22 cellular contexts compared by ENCODE assay signal in the genomic region with DNA sequence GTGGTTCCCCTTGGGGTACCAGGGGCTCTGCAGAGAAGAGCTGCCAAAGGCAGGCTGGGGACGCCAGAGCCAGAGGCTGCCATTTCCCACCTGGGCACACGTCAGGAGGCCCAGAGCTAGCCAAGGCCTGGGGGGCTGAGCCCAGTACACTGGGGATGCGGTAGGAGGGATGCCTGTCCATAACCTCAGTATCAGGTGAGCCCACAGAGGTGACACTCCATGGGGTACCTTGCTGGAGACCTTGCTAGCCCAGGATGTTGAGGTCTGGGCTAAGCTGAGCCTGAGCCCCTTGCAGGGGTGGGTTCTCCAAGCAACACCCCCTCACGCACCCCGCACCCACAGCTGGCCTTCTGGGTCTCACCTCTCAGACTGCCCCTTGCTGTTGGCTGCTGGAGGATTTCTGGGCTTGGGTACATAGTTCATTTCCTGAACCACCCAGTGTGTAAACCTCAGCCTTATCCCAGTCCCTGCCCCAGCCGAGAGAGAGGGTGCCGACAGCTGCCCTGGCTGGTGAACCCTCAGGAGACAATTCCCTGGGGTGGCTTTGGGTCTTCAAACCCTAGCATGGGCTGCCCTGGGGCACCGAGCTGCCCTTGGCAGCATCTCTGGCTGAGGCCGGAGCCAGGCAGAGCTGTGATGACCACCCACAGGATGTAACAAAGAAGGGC.
A peak's percentile ranks its signal among the peaks of the same experiment; 100 is the strongest.
DNase-seq lines count a peak whose midpoint lies in the region; ATAC-seq, FAIRE-seq and TF ChIP-seq lines count a peak whose summit lies in the region.
"Had no signal": no experiment of that assay in that cellular context is flagged by ENCODE, and none has a peak within 500 bp of the region (broad histone marks: within the 10 kb centered on the region; RNA-seq: fewer than 3 reads in every experiment).

No MANE protein-coding gene starts in this region.

- no peak for FAIRE-seq in HTR-8/SVneo (lab: Jason Lieb, UNC)
- FAIRE-seq: GM19239, islet of Langerhans, pancreas, urothelium cell line had no signal

- ATAC-seq in CD4-positive, alpha-beta T cell (ENCODE audit: poor library complexity): no peak
- no peak for ATAC-seq in T-helper 17 cell
- ATAC-seq in left colon: peak; percentile 88
- no peak for ATAC-seq in GM21576 (IDR thresholded peaks at IDR 0.05; ENCODE audit: unreplicated experiment)
- ATAC-seq: heart left ventricle, pancreas had no signal

- H3K4me1 Mint-ChIP-seq in CD4-positive, alpha-beta T cell (ENCODE audit: low read depth): no peaks in the 10 kb centered on the region
- H3K4me1 Mint-ChIP-seq in T-helper 17 cell (peaks cover 8% of the 10 kb centered on the region), neural progenitor cell (peaks cover 15% of the 10 kb centered on the region), CD14-positive monocyte (peaks cover 2% of the 10 kb centered on the region)

- H3K4me3 Mint-ChIP-seq in CD4-positive, alpha-beta T cell: peak overlapping the region; percentile 63
- H3K4me3 Mint-ChIP-seq in T-helper 17 cell (peak overlapping the region; percentile 52), neural progenitor cell (peak overlapping the region; percentile 73), CD14-positive monocyte (no peak overlapping the region)

- H3K79me2 ChIP-seq in neural progenitor cell (ENCODE audit: low read depth): no peaks in the 10 kb centered on the region

- no peaks in the 10 kb centered on the region for H3K9me3 Mint-ChIP-seq in CD4-positive, alpha-beta T cell
- H3K9me3 Mint-ChIP-seq in neural progenitor cell (no peaks in the 10 kb centered on the region), CD14-positive monocyte (peaks cover 0 to 2% (median 0%) of the 10 kb centered on the region in 7 donors)

- H3K9ac ChIP-seq in neural progenitor cell: no peak overlapping the region

- H3K9me3 ChIP-seq in CD4-positive, alpha-beta T cell (ENCODE audit: control insufficient read depth, low read length): no peaks in the 10 kb centered on the region
- H3K9me3 ChIP-seq in T-helper 17 cell (ENCODE audit: control insufficient read depth, low read length, poor library complexity, severe bottlenecking) (no peaks in the 10 kb centered on the region), neural progenitor cell (ENCODE audit: low read depth) (no peaks in the 10 kb centered on the region)
- H3K9me3 ChIP-seq in effector memory CD4-positive, alpha-beta T cell (ENCODE audit: control insufficient read depth, low read length): no peaks in the 10 kb centered on the region
- H3K9me3 ChIP-seq: HAP-1, heart left ventricle, pancreas had no signal

- no peak overlapping the region for H3K27ac ChIP-seq in CD4-positive, alpha-beta T cell (ENCODE audit: low read depth, low read length)
- H3K27ac ChIP-seq in neural progenitor cell: no peak overlapping the region
- no peak overlapping the region for H3K27ac ChIP-seq in effector memory CD4-positive, alpha-beta T cell (ENCODE audit: insufficient read depth, low read length, poor library complexity, severe bottlenecking)
- H3K27ac ChIP-seq: cardiac muscle cell, pancreas had no signal

- intact Hi-C loops in CD4-positive, alpha-beta T cell (cut with DNase I, micrococcal nuclease): no loop called here
- intact Hi-C loops in left colon (cut with DNase I, micrococcal nuclease): no loop called here
- intact Hi-C loops in CD14-positive monocyte (cut with micrococcal nuclease): no loop called here

- H3K4me3 ChIP-seq in neural progenitor cell: no peak overlapping the region
- no peak overlapping the region for H3K4me3 ChIP-seq in effector memory CD4-positive, alpha-beta T cell (ENCODE audit: insufficient read depth, low read depth, low read length, poor library complexity, severe bottlenecking)
- H3K4me3 ChIP-seq: cardiac muscle cell, HAP-1, heart left ventricle, pancreas had no signal

- H3F3A ChIP-seq in neural progenitor cell (ENCODE audit: low read depth): peaks cover 10% of the 10 kb centered on the region

- H3K27me3 ChIP-seq in CD4-positive, alpha-beta T cell (ENCODE audit: control insufficient read depth, insufficient read depth, low read length): peaks cover 6% of the 10 kb centered on the region
- peaks cover 27% of the 10 kb centered on the region for H3K27me3 ChIP-seq in neural progenitor cell
- H3K27me3 ChIP-seq in effector memory CD4-positive, alpha-beta T cell (replicated peaks; ENCODE audit: control insufficient read depth, insufficient read depth, low read length, poor library complexity, severe bottlenecking): no peaks in the 10 kb centered on the region
- H3K27me3 ChIP-seq: cardiac muscle cell, heart left ventricle, pancreas had no signal

- no peak overlapping the region for H3K4me2 ChIP-seq in neural progenitor cell

- POLR2A ChIA-PET in CD4-positive, alpha-beta T cell (lab: Charles Lee): interaction anchor here (1.2 to 3.0 kb wide), 2 partner anchors 21 to 27 kb away, joined by 4 to 22 read pairs; no protein-coding TSS in a partner anchor

- no peaks in the 10 kb centered on the region for H3K36me3 Mint-ChIP-seq in CD4-positive, alpha-beta T cell (ENCODE audit: low read depth)
- no peaks in the 10 kb centered on the region for H3K36me3 Mint-ChIP-seq in T-helper 17 cell (ENCODE audit: low read depth)
- no peaks in the 10 kb centered on the region for H3K36me3 Mint-ChIP-seq in neural progenitor cell
- no peaks in the 10 kb centered on the region for H3K36me3 Mint-ChIP-seq in CD14-positive monocyte

- CTCF ChIA-PET in CD4-positive, alpha-beta T cell (lab: Charles Lee): interaction anchor here (1.2 kb wide), 1 partner anchor 11 kb away, joined by 5 read pairs; no protein-coding TSS in a partner anchor

- DNase-seq in CD4-positive, alpha-beta T cell: no peak
- DNase-seq in T-helper 17 cell: no peak
- DNase-seq in left colon: peak; percentile 45 to 56
- DNase-seq in neural progenitor cell (ENCODE audit: low spot score): no peak
- no peak for DNase-seq in HTR-8/SVneo (ENCODE audit: insufficient read length, low spot score)
- no peak for DNase-seq in effector memory CD4-positive, alpha-beta T cell
- DNase-seq in CD14-positive monocyte (ENCODE audit: low spot score): no peak
- DNase-seq: activated CD4-positive, CD25-positive, alpha-beta regulatory T cell; effector CD8-positive, alpha-beta T cell; mesendoderm; NCI-H2029; NCI-H524; pancreas; SHP77; stimulated activated CD4-positive, alpha-beta T cell treated with anti-CD3 and anti-CD28 coated beads, Interleukin-2, amount 100 ng/mL, for 24 hours had no signal

- H3K27ac Mint-ChIP-seq in CD4-positive, alpha-beta T cell: no peak overlapping the region
- H3K27ac Mint-ChIP-seq in T-helper 17 cell (peak overlapping the region; percentile 56), neural progenitor cell (peak overlapping the region; percentile 53), CD14-positive monocyte (no peak overlapping the region)

- peaks cover 8% of the 10 kb centered on the region for H3K4me1 ChIP-seq in neural progenitor cell
- H3K4me1 ChIP-seq in effector memory CD4-positive, alpha-beta T cell (ENCODE audit: control insufficient read depth, insufficient read depth, low read length, poor library complexity, severe bottlenecking): peaks cover 4% of the 10 kb centered on the region
- H3K4me1 ChIP-seq: HAP-1, pancreas had no signal

- H4K20me1 ChIP-seq in neural progenitor cell (ENCODE audit: low read depth): no peaks in the 10 kb centered on the region

- H3K27me3 Mint-ChIP-seq in CD4-positive, alpha-beta T cell: no peaks in the 10 kb centered on the region
- H3K27me3 Mint-ChIP-seq in T-helper 17 cell (no peaks in the 10 kb centered on the region), neural progenitor cell (ENCODE audit: insufficient read depth, low read depth) (peaks cover 2% of the 10 kb centered on the region), CD14-positive monocyte (ENCODE audit: low read depth in 3 of 3) (peaks cover 6 to 29% (median 19%) of the 10 kb centered on the region in 3 donors)

- TF ChIP-seq CTCF in CD4-positive, alpha-beta T cell (IDR thresholded peaks at IDR 0.05): no peak
- TF ChIP-seq CTCF in neural progenitor cell (IDR thresholded peaks at IDR 0.05): no peak
- TF ChIP-seq CTCF in CD14-positive monocyte (IDR thresholded peaks at IDR 0.05): no peak

- H3K36me3 ChIP-seq in neural progenitor cell: no peaks in the 10 kb centered on the region
- no peaks in the 10 kb centered on the region for H3K36me3 ChIP-seq in effector memory CD4-positive, alpha-beta T cell (ENCODE audit: control insufficient read depth, insufficient read depth, low read length)
- H3K36me3 ChIP-seq: cardiac muscle cell, HAP-1, heart left ventricle, pancreas had no signal

- H2AFZ ChIP-seq in neural progenitor cell (replicated peaks): no peak overlapping the region

Comparison
In these comparisons a context has a peak if more than half of its experiments do, and no peak if none do; other contexts are left out.
1. DNase-seq: peak in left colon (2 of 2); none in CD4-positive, alpha-beta T cell (0 of 10), T-helper 17 cell (0 of 3), neural progenitor cell (single experiment), HTR-8/SVneo (single experiment), effector memory CD4-positive, alpha-beta T cell (0 of 3) and CD14-positive monocyte (single experiment).
2. H3K27ac Mint-ChIP-seq: peak in T-helper 17 cell (single experiment) and neural progenitor cell (single experiment); none in CD4-positive, alpha-beta T cell (single experiment) and CD14-positive monocyte (0 of 7).
3. H3K4me3 Mint-ChIP-seq: peak in CD4-positive, alpha-beta T cell (single experiment), T-helper 17 cell (single experiment) and neural progenitor cell (single experiment); none in CD14-positive monocyte (0 of 2).